ENCODE assay signal across 18 cellular contexts in the genomic region with DNA sequence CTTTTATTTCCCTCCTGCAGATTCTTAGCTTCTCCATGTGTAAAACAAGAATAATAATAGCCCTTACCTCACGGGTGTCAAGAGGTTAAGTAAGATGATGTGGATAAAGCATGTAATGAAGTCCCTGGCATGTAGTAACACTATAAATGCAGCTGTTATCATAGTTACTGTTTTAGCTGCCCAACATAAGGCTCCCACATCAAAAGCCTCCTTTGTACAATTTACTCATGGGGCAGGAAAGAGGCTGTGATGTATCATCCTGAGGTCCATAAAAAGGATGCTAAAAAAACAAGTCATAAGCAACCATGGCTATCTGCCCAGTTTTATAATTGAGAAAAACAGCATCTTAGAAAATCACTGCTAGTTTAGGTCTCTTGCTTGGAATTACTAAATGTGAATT.
DNase-seq lines count a peak whose midpoint lies in the region; ATAC-seq, FAIRE-seq and TF ChIP-seq lines count a peak whose summit lies in the region.
"Had no signal": no experiment of that assay in that cellular context is flagged by ENCODE, and none has a peak within 500 bp of the region (broad histone marks: within the 10 kb centered on the region; RNA-seq: fewer than 3 reads in every experiment).

No MANE protein-coding gene starts in this region.

- DNase-seq in RPMI7951 (ENCODE audit: low read depth) (peak; percentile 4), keratinocyte (ENCODE audit: low read depth, low spot score) (no peak), colonic mucosa (no peak)
- DNase-seq in CD4-positive, alpha-beta memory T cell = no peak
- DNase-seq: Calu3, DMS79, HFFc6, IMR-90, Kasumi-1, NCI-H1417, NCI-H187 treated with DMSO at 0.1 percent for 48 hours, NCI-H446 treated with DMSO at 0.1 percent for 48 hours, SJCRH30 had no signal

- H3K4me3 ChIP-seq in BLaER1 = no peak overlapping the region
- no peak overlapping the region for H3K4me3 ChIP-seq in HEK293 (ENCODE audit: low read depth, low read length)
- no peak overlapping the region for H3K4me3 ChIP-seq in keratinocyte (ENCODE audit: control insufficient read depth in 2 of 3, extremely low read depth in 1 of 3, insufficient read depth in 2 of 3, low read depth in 1 of 3, low read length in 3 of 3)
- no peak overlapping the region for H3K4me3 ChIP-seq in colonic mucosa
- no peak overlapping the region for H3K4me3 ChIP-seq in CD4-positive, alpha-beta memory T cell (ENCODE audit: low read length in 2 of 2)
- H3K4me3 ChIP-seq: SJCRH30 had no signal

- TF ChIP-seq CTCF in HEK293 (tag by site-specific recombination; IDR thresholded peaks at IDR 0.05) = no peak
- TF ChIP-seq CTCF in keratinocyte (optimal IDR thresholded peaks at IDR 0.05 in 1 of 3, IDR thresholded peaks at IDR 0.05 in 1 of 3, conservative IDR thresholded peaks at IDR 0.05 in 1 of 3; ENCODE audit: extremely low read depth in 1 of 3, insufficient read depth in 2 of 3, low read length in 3 of 3) = no peak
- no peak for TF ChIP-seq CTCF in colonic mucosa (IDR thresholded peaks at IDR 0.05)

- peaks cover 0 to 3% of the 10 kb centered on the region in 2 donors for H3K27me3 Mint-ChIP-seq in CD4-positive, alpha-beta memory T cell

- H3K27ac ChIP-seq in BLaER1 = no peak overlapping the region
- H3K27ac ChIP-seq in HEK293 (ENCODE audit: extremely low read depth, low read depth, low read length) = no peak overlapping the region
- no peak overlapping the region for H3K27ac ChIP-seq in keratinocyte (ENCODE audit: control insufficient read depth, insufficient read depth, low read length)
- no peak overlapping the region for H3K27ac ChIP-seq in colonic mucosa
- no peak overlapping the region for H3K27ac ChIP-seq in CD4-positive, alpha-beta memory T cell (ENCODE audit: low read depth, low read length)
- H3K27ac ChIP-seq: RWPE1, SJCRH30 had no signal

- H4K20me1 ChIP-seq in BLaER1 = no peaks in the 10 kb centered on the region
- H4K20me1 ChIP-seq in keratinocyte (ENCODE audit: control insufficient read depth, extremely low read depth, insufficient read depth, low read length) = no peaks in the 10 kb centered on the region

- H2AFZ ChIP-seq in keratinocyte (ENCODE audit: control insufficient read depth, low read length) = no peak overlapping the region

- FAIRE-seq in keratinocyte (lab: Jason Lieb, UNC) = no peak
- FAIRE-seq: GM19239 had no signal

- POLR2A ChIA-PET in HEK293 (lab: Yijun Ruan, JAX) = no interaction called here
- POLR2A ChIA-PET in CD4-positive, alpha-beta memory T cell (lab: Charles Lee; ENCODE audit: partially characterized antibody) = no interaction called here

- H3K4me1 Mint-ChIP-seq in CD4-positive, alpha-beta memory T cell = peaks cover 0 to 7% (median under 1%) of the 10 kb centered on the region in 4 donors

- no peaks in the 10 kb centered on the region for H3K79me2 ChIP-seq in keratinocyte (ENCODE audit: control insufficient read depth, insufficient read depth, low read length)

- no peak overlapping the region for H3K4me3 Mint-ChIP-seq in CD4-positive, alpha-beta memory T cell
- H3K4me3 Mint-ChIP-seq: HFFc6 had no signal

- CTCF ChIA-PET in HEK293 (lab: Yijun Ruan, JAX) = interaction anchor here (0.6 kb wide), 1 partner anchor 448 kb away, joined by 3 read pairs; no protein-coding TSS in a partner anchor
- CTCF ChIA-PET in CD4-positive, alpha-beta memory T cell (lab: Charles Lee; ENCODE audit: partially characterized antibody) = no interaction called here

- no peaks in the 10 kb centered on the region for H3K9me3 Mint-ChIP-seq in CD4-positive, alpha-beta memory T cell

- peak overlapping the region in 1 of 7 donors; percentile 11 for H3K27ac Mint-ChIP-seq in CD4-positive, alpha-beta memory T cell
- H3K27ac Mint-ChIP-seq: HFFc6 had no signal

- dilution Hi-C loops in keratinocyte (cut with MboI; ENCODE audit: extremely low pct_ligation_motif_present, low sequenced_read_pairs) = no loop called here

- ATAC-seq in HG02678 (IDR thresholded peaks at IDR 0.05; ENCODE audit: unreplicated experiment) = no peak

- no peak overlapping the region for H3K9ac ChIP-seq in BLaER1
- H3K9ac ChIP-seq in keratinocyte (ENCODE audit: control insufficient read depth, extremely low read depth, insufficient read depth, low read length) = no peak overlapping the region
- no peak overlapping the region for H3K9ac ChIP-seq in colonic mucosa (ENCODE audit: low read depth in 2 of 2, low read length in 2 of 2)

- H3K4me2 ChIP-seq in BLaER1 = peak overlapping the region; percentile 31; the same call in 1 of the 2 replicates
- H3K4me2 ChIP-seq in keratinocyte (ENCODE audit: control insufficient read depth, extremely low read depth, insufficient read depth, low read depth, low read length) = peak overlapping the region; percentile 9

- intact Hi-C loops in colonic mucosa (cut with DNase I) = no loop called here
- intact Hi-C loops in CD4-positive, alpha-beta memory T cell (cut with micrococcal nuclease) = no loop called here

- no peaks in the 10 kb centered on the region for H3K9me1 ChIP-seq in keratinocyte (ENCODE audit: control insufficient read depth, extremely low read depth, insufficient read depth, low read length)

- H3K4me1 ChIP-seq in BLaER1 (peaks cover 18% of the 10 kb centered on the region), HEK293 (ENCODE audit: control insufficient read depth, insufficient read depth, low read length) (peaks cover 5% of the 10 kb centered on the region), keratinocyte (ENCODE audit: control insufficient read depth, extremely low read depth, insufficient read depth, low read length) (peaks cover 9% of the 10 kb centered on the region), colonic mucosa (no peaks in the 10 kb centered on the region)
- H3K4me1 ChIP-seq in CD4-positive, alpha-beta memory T cell (ENCODE audit: insufficient read depth, low read length) = peaks cover 18% of the 10 kb centered on the region
- H3K4me1 ChIP-seq: SJCRH30 had no signal

- H3K9me3 ChIP-seq in BLaER1 (no peaks in the 10 kb centered on the region), HEK293 (ENCODE audit: control insufficient read depth, insufficient read depth, low read depth, low read length) (no peaks in the 10 kb centered on the region), keratinocyte (ENCODE audit: control insufficient read depth, low read depth, low read length) (no peaks in the 10 kb centered on the region), colonic mucosa (no peaks in the 10 kb centered on the region)
- no peaks in the 10 kb centered on the region for H3K9me3 ChIP-seq in CD4-positive, alpha-beta memory T cell (ENCODE audit: control insufficient read depth in 1 of 2, low read length in 2 of 2)
- H3K9me3 ChIP-seq: SJCRH30 had no signal

- no peaks in the 10 kb centered on the region for H3K36me3 Mint-ChIP-seq in CD4-positive, alpha-beta memory T cell

- no peaks in the 10 kb centered on the region for H3K36me3 ChIP-seq in BLaER1
- H3K36me3 ChIP-seq in HEK293 (ENCODE audit: control insufficient read depth in 2 of 2, insufficient read depth in 1 of 2, low read length in 2 of 2) = no peaks in the 10 kb centered on the region
- H3K36me3 ChIP-seq in keratinocyte (ENCODE audit: control insufficient read depth in 2 of 2, extremely low read depth in 1 of 2, insufficient read depth in 2 of 2, low read length in 2 of 2) = no peaks in the 10 kb centered on the region
- H3K36me3 ChIP-seq in colonic mucosa = no peaks in the 10 kb centered on the region
- no peaks in the 10 kb centered on the region for H3K36me3 ChIP-seq in CD4-positive, alpha-beta memory T cell (ENCODE audit: insufficient read depth, low read length)
- H3K36me3 ChIP-seq: SJCRH30 had no signal

- H3K27me3 ChIP-seq in BLaER1 (no peaks in the 10 kb centered on the region), keratinocyte (ENCODE audit: control insufficient read depth, extremely low read depth, insufficient read depth, low read length) (no peaks in the 10 kb centered on the region), colonic mucosa (no peaks in the 10 kb centered on the region)
- no peaks in the 10 kb centered on the region for H3K27me3 ChIP-seq in CD4-positive, alpha-beta memory T cell (ENCODE audit: insufficient read depth, low read length)
- H3K27me3 ChIP-seq: SJCRH30 had no signal

TF ChIP-seq in HEK293, 187 proteins besides CTCF, POLR2A, EP300 and RAD21:
- no peak for TF ChIP-seq ZNF544 (tag by site-specific recombination; IDR thresholded peaks at IDR 0.05)
- no peak for TF ChIP-seq ZNF776 (tag by site-specific recombination; IDR thresholded peaks at IDR 0.05; ENCODE audit: borderline replicate concordance)
- TF ChIP-seq SCRT1 (tag by site-specific recombination; IDR thresholded peaks at IDR 0.05; ENCODE audit: borderline replicate concordance) = no peak
- no peak for TF ChIP-seq ZNF112 (tag by site-specific recombination; IDR thresholded peaks at IDR 0.05)
- no peak for TF ChIP-seq ZNF621 (tag by site-specific recombination; IDR thresholded peaks at IDR 0.05)
- no peak for TF ChIP-seq ZNF843 (tag by site-specific recombination; IDR thresholded peaks at IDR 0.05)
- no peak for TF ChIP-seq ZNF280D (tag by site-specific recombination; IDR thresholded peaks at IDR 0.05)
- TF ChIP-seq FEZF1 (tag by site-specific recombination; IDR thresholded peaks at IDR 0.05) = peak; percentile 33; the same call in 1 of the 2 replicates
